1 cellular context compared by ENCODE assay signal in genomic region chr12:53324113-53324778, GRCh38.
TF ChIP-seq lines count a peak whose summit lies in the region.

No MANE protein-coding gene starts in this region.

TF ChIP-seq in HCT116, 20 proteins besides CTCF, POLR2A, EP300 and RAD21 (continued from another document):
- TF ChIP-seq EGR1 (IDR thresholded peaks at IDR 0.05; ENCODE audit: low read depth) (no peak), ELF1 (IDR thresholded peaks at IDR 0.05; ENCODE audit: borderline replicate concordance, low read depth) (no peak), TCF7L2 (IDR thresholded peaks at IDR 0.05; ENCODE audit: borderline replicate concordance, extremely low read depth, insufficient read depth, insufficient read length) (peak; percentile 24), POLR2AphosphoS5 (IDR thresholded peaks at IDR 0.05; ENCODE audit: low read depth, low read length) (no peak), SP1 (IDR thresholded peaks at IDR 0.05; ENCODE audit: low read depth) (no peak), CEBPB (IDR thresholded peaks at IDR 0.05; ENCODE audit: low read depth) (no peak), SRF (IDR thresholded peaks at IDR 0.05; ENCODE audit: low read depth) (no peak)
